Comparison of ENCODE assay signal across 20 cellular contexts in the genomic region with DNA sequence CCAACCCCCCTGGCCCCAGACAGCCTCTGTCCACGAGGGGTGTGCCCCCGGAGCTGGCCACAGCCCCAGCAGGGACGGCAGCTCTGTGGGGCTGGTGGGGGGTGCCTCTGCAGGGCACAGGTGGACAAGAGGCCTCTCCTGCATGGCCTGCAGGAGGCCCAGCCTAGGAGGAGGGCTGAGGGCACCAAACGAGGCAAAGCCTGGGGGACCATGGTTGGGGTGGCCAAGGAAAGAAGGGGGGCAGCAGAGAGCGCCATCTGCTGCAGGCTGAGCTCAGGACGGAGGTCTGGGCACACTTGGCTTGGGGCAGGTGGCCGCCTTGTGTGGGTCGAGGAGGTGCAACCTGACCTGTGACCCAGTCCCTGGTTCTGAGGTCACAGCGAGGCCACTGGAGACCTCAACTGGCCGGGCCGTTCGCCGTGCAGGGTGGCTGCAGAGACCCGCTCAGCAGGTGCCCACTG. TPM values are rescaled to one million over a fixed set of nuclear protein-coding genes. Genes with fewer than 3 reads are reported as not detected.
DNase-seq lines count a peak whose midpoint lies in the region; TF ChIP-seq lines count a peak whose summit lies in the region.
"Had no signal": no experiment of that assay in that cellular context is flagged by ENCODE, and none has a peak within 500 bp of the region (broad histone marks: within the 10 kb centered on the region; RNA-seq: fewer than 3 reads in every experiment).

No MANE protein-coding gene starts in this region.

- peaks cover 0 to 33% (median 17%) of the 10 kb centered on the region in 11 experiments; a peak in 16 of 22 replicates for H3K9me3 ChIP-seq in BLaER1 treated with 17β-estradiol and CSF1 and Interleukin-3, amounts not matched to agents 10 nM and 100 nM (replicated peaks in 1 of 11)
- H3K9me3 ChIP-seq in OCI-LY7 (ENCODE audit: low read length): no peaks in the 10 kb centered on the region
- peaks cover 4 to 8% of the 10 kb centered on the region in 2 donors for H3K9me3 ChIP-seq in breast epithelium
- H3K9me3 ChIP-seq: gastrocnemius medialis had no signal

- peak overlapping the region; percentile 60 to 93 (median 87) for H3K4me2 ChIP-seq in BLaER1 treated with 17β-estradiol and CSF1 and Interleukin-3, amounts not matched to agents 10 nM and 100 nM
- H3K4me2 ChIP-seq in OCI-LY7 (ENCODE audit: low read length): no peak overlapping the region

- POLR2A ChIA-PET in OCI-LY7 (lab: Charles Lee): interaction anchor here (0.7 kb wide), 1 partner anchor 11 kb away, joined by 3 read pairs; no protein-coding TSS in a partner anchor

- CTCF ChIA-PET in OCI-LY7 (lab: Charles Lee; ENCODE audit: unreplicated experiment): interaction anchor here (0.7 kb wide), 1 partner anchor 14 kb away, joined by 4 read pairs; no protein-coding TSS in a partner anchor

- BruUV-seq in OCI-LY7 (replicated peaks; lab: Mats Ljungman, UMichigan): no TSS peak

- peaks cover 0 to 18% (median 0%) of the 10 kb centered on the region in 11 experiments; a peak in 4 of 22 replicates for H3K36me3 ChIP-seq in BLaER1 treated with 17β-estradiol and CSF1 and Interleukin-3, amounts not matched to agents 10 nM and 100 nM
- H3K36me3 ChIP-seq in OCI-LY7 (ENCODE audit: insufficient read depth, low read length) (no peaks in the 10 kb centered on the region), breast epithelium (no peaks in the 10 kb centered on the region)
- H3K36me3 ChIP-seq: gastrocnemius medialis had no signal

- H3K9ac ChIP-seq in BLaER1 treated with 17β-estradiol and CSF1 and Interleukin-3, amounts not matched to agents 10 nM and 100 nM: peak overlapping the region in 4 of 11 experiments; percentile 5 to 37 (median 28); a peak in 3 of 22 replicates

- DNase-seq in GM20000 (ENCODE audit: low spot score) (no peak), OCI-LY7 (ENCODE audit: low spot score) (no peak), epithelial cell of proximal tubule (ENCODE audit: low read depth) (no peak), DMS 273 (lab: John Stamatoyannopoulos, UW; ENCODE audit: unreplicated experiment) (no peak), DMS79 treated with DMSO at 0.1 percent for 48 hours (lab: John Stamatoyannopoulos, UW) (no peak), breast epithelium (ENCODE audit: low spot score in 2 of 2) (no peak), cerebellar nuclear complex (lab: John Stamatoyannopoulos, UW) (no peak)
- DNase-seq: activated CD4-positive, alpha-beta T cell treated with anti-CD3 and anti-CD28 coated beads for 1 hour; CD4-positive, CD25-positive, alpha-beta regulatory T cell; dorsolateral prefrontal cortex; erythroblast; gastrocnemius medialis; NCI-H1092; NCI-H2081; NCI-H510A; retina; stimulated activated CD4-positive, alpha-beta T cell treated with anti-CD3 and anti-CD28 coated beads, Interleukin-15, amount 100 ng/mL, for 24 hours; stimulated activated naive CD4-positive, alpha-beta T cell had no signal

- H4K20me1 ChIP-seq in BLaER1 treated with 17β-estradiol and CSF1 and Interleukin-3, amounts not matched to agents 10 nM and 100 nM: peaks cover 0 to 23% (median 0%) of the 10 kb centered on the region in 11 experiments; a peak in 3 of 22 replicates
- H4K20me1 ChIP-seq in OCI-LY7 (ENCODE audit: insufficient read depth, low read length): no peaks in the 10 kb centered on the region

- H2AFZ ChIP-seq in OCI-LY7 (ENCODE audit: low read length): no peak overlapping the region

- peak; percentile 2 for TF ChIP-seq CTCF in GM20000 (IDR thresholded peaks at IDR 0.05; ENCODE audit: extremely low read depth, missing control alignments)
- TF ChIP-seq CTCF in OCI-LY7 (conservative IDR thresholded peaks at IDR 0.05; ENCODE audit: low read length): peak; percentile 53; the same call in 1 of the 2 replicates
- TF ChIP-seq CTCF in epithelial cell of proximal tubule (conservative IDR thresholded peaks at IDR 0.05; ENCODE audit: low read depth, low read length): peak; percentile 4
- no peak for TF ChIP-seq CTCF in breast epithelium (IDR thresholded peaks at IDR 0.05)

- no peak for TF ChIP-seq POLR2A in breast epithelium (IDR thresholded peaks at IDR 0.05)

- H3K9me2 ChIP-seq in OCI-LY7 (ENCODE audit: insufficient read depth, low read length): no peaks in the 10 kb centered on the region

- H3K4me3 ChIP-seq in BLaER1 treated with 17β-estradiol and CSF1 and Interleukin-3, amounts not matched to agents 10 nM and 100 nM: no peak overlapping the region
- H3K4me3 ChIP-seq in OCI-LY7 (ENCODE audit: low read depth, low read length, poor library complexity, severe bottlenecking): no peak overlapping the region
- no peak overlapping the region for H3K4me3 ChIP-seq in epithelial cell of proximal tubule (ENCODE audit: low read depth, low read length)
- no peak overlapping the region for H3K4me3 ChIP-seq in breast epithelium
- H3K4me3 ChIP-seq: dorsolateral prefrontal cortex, gastrocnemius medialis, tibial nerve had no signal

- intact Hi-C loops in OCI-LY7 (cut with micrococcal nuclease; ENCODE audit: unreplicated experiment): no loop called here
- intact Hi-C loops in breast epithelium (cut with DNase I; ENCODE audit: low total_unique reads): loop anchor here (10.0 kb wide), 1 partner anchor 148 kb away; no protein-coding TSS in a partner anchor

- peak overlapping the region in 8 of 11 experiments; percentile 7 to 67 (median 60); a peak in 7 of 22 replicates for H3K27ac ChIP-seq in BLaER1 treated with 17β-estradiol and CSF1 and Interleukin-3, amounts not matched to agents 10 nM and 100 nM
- H3K27ac ChIP-seq in OCI-LY7 (ENCODE audit: low read depth, low read length, poor library complexity, severe bottlenecking): no peak overlapping the region
- H3K27ac ChIP-seq in breast epithelium: no peak overlapping the region
- H3K27ac ChIP-seq: dorsolateral prefrontal cortex, gastrocnemius medialis, tibial nerve had no signal

- peaks cover 44 to 89% (median 82%) of the 10 kb centered on the region in 10 experiments for H3K4me1 ChIP-seq in BLaER1 treated with 17β-estradiol and CSF1 and Interleukin-3, amounts not matched to agents 10 nM and 100 nM
- peaks cover 34% of the 10 kb centered on the region for H3K4me1 ChIP-seq in OCI-LY7 (ENCODE audit: insufficient read depth, low read length, poor library complexity, severe bottlenecking)
- no peaks in the 10 kb centered on the region for H3K4me1 ChIP-seq in breast epithelium

- H3K79me2 ChIP-seq in OCI-LY7 (ENCODE audit: insufficient read depth, low read depth, low read length): no peaks in the 10 kb centered on the region

- H3K27me3 ChIP-seq in BLaER1 treated with 17β-estradiol and CSF1 and Interleukin-3, amounts not matched to agents 10 nM and 100 nM: no peaks in the 10 kb centered on the region
- no peaks in the 10 kb centered on the region for H3K27me3 ChIP-seq in breast epithelium
- H3K27me3 ChIP-seq: dorsolateral prefrontal cortex, gastrocnemius medialis, tibial nerve had no signal

RNA-seq across cellular contexts. Expression of a gene that starts 27.3 kb away (rescaled TPM):
- 45.2 and 50.3 TPM in 2 replicates for total RNA-seq in OCI-LY7 (2014; rRNA removed; shearing (Covaris generic))
- total RNA-seq in OCI-LY7 (2022) (46.1 and 55.0 TPM in 2 replicates), epithelial cell of proximal tubule (26.1 and 40.4 TPM in 2 replicates), breast epithelium (10 to 100 TPM; 15.4 to 22.9 (median 16.5) TPM)

RNA-seq across cellular contexts. Expression of a gene that starts 40.5 kb away (rescaled TPM):
- total RNA-seq in OCI-LY7 (2014; rRNA removed; shearing (Covaris generic)): 12.5 and 15.6 TPM in 2 replicates
- total RNA-seq in OCI-LY7 (2022) (26.7 and 33.3 TPM in 2 replicates), epithelial cell of proximal tubule (11.0 and 20.1 TPM in 2 replicates), breast epithelium (10 to 100 TPM; 12.1 to 16.8 (median 16.8) TPM)

RNA-seq across cellular contexts. Expression of a gene that starts 48.4 kb away (rescaled TPM):
- 9.2 and 10.3 TPM in 2 replicates for total RNA-seq in OCI-LY7 (2014; rRNA removed; shearing (Covaris generic))
- total RNA-seq in OCI-LY7 (2022): 27.0 and 33.4 TPM in 2 replicates
- 39.1 and 53.4 TPM in 2 replicates for total RNA-seq in epithelial cell of proximal tubule
- total RNA-seq in breast epithelium: 10 to 100 TPM; 27.2 to 35.8 (median 28.2) TPM

Comparison
In these comparisons a context has a peak if more than half of its experiments do, and no peak if none do; other contexts are left out.
1. H3K27ac ChIP-seq: peak in BLaER1 treated with 17β-estradiol and CSF1 and Interleukin-3, amounts not matched to agents 10 nM and 100 nM (8 of 11); none in OCI-LY7 (single experiment) and breast epithelium (0 of 2).
2. CTCF ChIP-seq: peak in GM20000 (single experiment), OCI-LY7 (single experiment) and epithelial cell of proximal tubule (single experiment); none in breast epithelium (0 of 3).